10 cellular contexts compared by ENCODE assay signal in the genomic region with DNA sequence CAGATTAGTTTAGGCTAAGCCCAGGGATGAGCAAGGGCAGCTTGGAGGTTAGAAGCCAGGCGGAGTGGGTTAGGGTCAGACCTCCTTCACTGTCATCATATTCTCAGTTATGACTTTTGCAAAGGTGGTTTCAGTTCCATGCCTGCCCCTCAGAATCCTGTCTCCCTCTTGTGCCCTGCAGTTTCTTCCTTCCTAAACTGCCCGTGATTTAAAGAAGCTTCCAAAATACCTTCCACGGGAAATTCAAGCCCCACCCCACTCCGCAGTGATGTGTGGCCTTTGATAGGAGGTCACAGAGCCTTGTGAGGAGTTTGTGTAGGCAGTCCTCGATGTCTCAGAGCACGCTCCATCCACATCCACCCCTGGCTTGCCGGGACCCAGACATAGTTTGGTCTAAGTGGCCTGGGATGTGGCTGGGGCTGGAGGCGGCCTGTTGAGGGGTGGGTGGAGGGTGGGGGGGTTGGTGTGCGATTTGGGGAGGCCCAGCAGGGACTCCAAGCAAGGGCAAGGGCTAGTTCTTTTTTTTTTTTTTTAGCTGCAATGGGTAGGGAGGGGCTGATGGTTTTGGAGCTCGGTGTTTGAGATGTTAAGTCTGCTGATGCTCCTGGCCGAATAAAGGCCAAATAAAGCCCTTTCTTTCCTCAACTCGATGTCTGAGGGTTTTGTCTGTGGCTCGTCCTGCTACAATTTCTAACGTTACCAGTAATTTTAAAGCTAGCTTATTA. TPM values are rescaled to one million over a fixed set of nuclear protein-coding genes. Genes with fewer than 3 reads are reported as not detected.
DNase-seq lines count a peak whose midpoint lies in the region; ATAC-seq and TF ChIP-seq lines count a peak whose summit lies in the region.
"Had no signal": no experiment of that assay in that cellular context is flagged by ENCODE, and none has a peak within 500 bp of the region (broad histone marks: within the 10 kb centered on the region; RNA-seq: fewer than 3 reads in every experiment).

No MANE protein-coding gene starts in this region.

- H3K9me3 Mint-ChIP-seq in CD4-positive, alpha-beta memory T cell = peaks cover 0 to 7% (median 0%) of the 10 kb centered on the region in 8 donors
- H3K9me3 Mint-ChIP-seq in osteocyte (ENCODE audit: unreplicated experiment) = no peaks in the 10 kb centered on the region

- H3K27me3 ChIP-seq in CD4-positive, alpha-beta memory T cell (ENCODE audit: insufficient read depth, low read length) = no peaks in the 10 kb centered on the region
- no peaks in the 10 kb centered on the region for H3K27me3 ChIP-seq in esophagus (ENCODE audit: control insufficient read depth in 1 of 2, insufficient read depth in 2 of 2, low read length in 2 of 2)

- no peaks in the 10 kb centered on the region for H3K27me3 Mint-ChIP-seq in CD4-positive, alpha-beta memory T cell
- peaks cover 3% of the 10 kb centered on the region for H3K27me3 Mint-ChIP-seq in osteocyte (ENCODE audit: unreplicated experiment)

- WGBS in esophagus, 2 donors = 48 to 52% methylated on average over 14 of the region's 14 CpGs

- intact Hi-C loops in CD4-positive, alpha-beta memory T cell (cut with micrococcal nuclease) = loop anchor here (2.0 kb wide), 1 partner anchor 31 kb away; no protein-coding TSS in a partner anchor

- POLR2A ChIA-PET in CD4-positive, alpha-beta memory T cell (lab: Charles Lee; ENCODE audit: partially characterized antibody) = interaction anchor here (0.6 to 7.2 kb wide), 15 partner anchors 10 to 105 kb away, joined by 3 to 66 read pairs (median 4); a partner anchor contains a TSS
- POLR2A ChIA-PET in RWPE1 (lab: Yijun Ruan, JAX; ENCODE audit: low non-redundant PET) = no interaction called here

- peak overlapping the region; percentile 92 to 99 (median 98) for H3K4me3 Mint-ChIP-seq in CD4-positive, alpha-beta memory T cell
- H3K4me3 Mint-ChIP-seq in osteocyte (ENCODE audit: unreplicated experiment) = peak overlapping the region; percentile 65

- ATAC-seq in GM18858 (IDR thresholded peaks at IDR 0.05; ENCODE audit: unreplicated experiment) (no peak), HG03439 (IDR thresholded peaks at IDR 0.05; ENCODE audit: unreplicated experiment) (no peak), GM19328 (IDR thresholded peaks at IDR 0.05; ENCODE audit: unreplicated experiment) (no peak)

- H3K27ac ChIP-seq in CD4-positive, alpha-beta memory T cell (ENCODE audit: low read depth, low read length) = peak overlapping the region; percentile 76
- H3K27ac ChIP-seq in RWPE1 = peak overlapping the region; percentile 64
- peak overlapping the region; percentile 62 to 72 for H3K27ac ChIP-seq in esophagus (ENCODE audit: low read depth in 2 of 2, low read length in 1 of 2)

- DNase-seq in CD4-positive, alpha-beta memory T cell = peak in 1 of 5 donors; percentile 16
- DNase-seq in RWPE1 (ENCODE audit: low spot score) (no peak), osteocyte (ENCODE audit: extremely low spot score, unreplicated experiment) (no peak), NCI-H2081 treated with DMSO at 0.1 percent for 48 hours (lab: John Stamatoyannopoulos, UW) (no peak)
- DNase-seq: nucleus accumbens had no signal

- H3K4me1 Mint-ChIP-seq in CD4-positive, alpha-beta memory T cell = peaks cover 28 to 63% (median 37%) of the 10 kb centered on the region in 4 donors
- peaks cover 56% of the 10 kb centered on the region for H3K4me1 Mint-ChIP-seq in osteocyte (ENCODE audit: unreplicated experiment)

- H3K4me1 ChIP-seq in CD4-positive, alpha-beta memory T cell (ENCODE audit: insufficient read depth, low read length) = peaks cover 38% of the 10 kb centered on the region
- H3K4me1 ChIP-seq in esophagus (ENCODE audit: control insufficient read depth in 2 of 2, insufficient read depth in 2 of 2, low read length in 1 of 2) = peaks cover 0 to 12% of the 10 kb centered on the region in 2 donors

- peak overlapping the region; percentile 94 to 100 (median 98) for H3K27ac Mint-ChIP-seq in CD4-positive, alpha-beta memory T cell
- H3K27ac Mint-ChIP-seq in osteocyte (ENCODE audit: unreplicated experiment) = peak overlapping the region; percentile 80

- CTCF ChIA-PET in CD4-positive, alpha-beta memory T cell (lab: Charles Lee; ENCODE audit: partially characterized antibody) = interaction anchor here (0.7 to 2.7 kb wide), 9 partner anchors 15 to 136 kb away, joined by 3 to 19 read pairs (median 4); no protein-coding TSS in a partner anchor
- CTCF ChIA-PET in RWPE1 (lab: Yijun Ruan, JAX) = interaction anchor here (0.6 to 1.1 kb wide), 4 partner anchors 45 to 1253 kb away, joined by 3 read pairs; no protein-coding TSS in a partner anchor

- H3K36me3 ChIP-seq in CD4-positive, alpha-beta memory T cell (ENCODE audit: insufficient read depth, low read length) = peaks cover 8% of the 10 kb centered on the region
- H3K36me3 ChIP-seq in esophagus (ENCODE audit: control insufficient read depth in 2 of 2, insufficient read depth in 2 of 2, low read length in 1 of 2) = no peaks in the 10 kb centered on the region

- H3K4me3 ChIP-seq in CD4-positive, alpha-beta memory T cell (ENCODE audit: low read length in 2 of 2) = peak overlapping the region; percentile 59 to 91
- no peak overlapping the region for H3K4me3 ChIP-seq in esophagus (ENCODE audit: low read depth in 1 of 2, low read length in 2 of 2)

- H3K36me3 Mint-ChIP-seq in CD4-positive, alpha-beta memory T cell = peaks cover 31 to 50% of the 10 kb centered on the region in 2 donors
- H3K36me3 Mint-ChIP-seq in osteocyte (ENCODE audit: unreplicated experiment) = peaks cover 12% of the 10 kb centered on the region

- no peaks in the 10 kb centered on the region for H3K9me3 ChIP-seq in CD4-positive, alpha-beta memory T cell (ENCODE audit: control insufficient read depth in 1 of 2, low read length in 2 of 2)
- no peaks in the 10 kb centered on the region for H3K9me3 ChIP-seq in esophagus (ENCODE audit: control insufficient read depth in 2 of 2, insufficient read depth in 1 of 2, low read depth in 1 of 2, low read length in 1 of 2)

- TF ChIP-seq CTCF in RWPE1 (conservative IDR thresholded peaks at IDR 0.05; ENCODE audit: low read depth) (no peak), osteocyte (IDR thresholded peaks at IDR 0.05) (no peak)

RNA-seq across cellular contexts. Expression of a gene that starts 1.6 kb away (rescaled TPM):
- total RNA-seq in CD4-positive, alpha-beta memory T cell = 100 to 1,000 TPM; 119 to 121 TPM
- polyA plus RNA-seq in CD4-positive, alpha-beta memory T cell = 1,000 to 10,000 TPM; 2,073 to 2,173 TPM
- 100 to 1,000 TPM in 1 of 2 donors, 10 to 100 TPM in 1; 48.2 to 112 TPM for polyA plus RNA-seq in esophagus
- 352 and 355 TPM in 2 replicates for total RNA-seq in osteocyte

RNA-seq across cellular contexts. Expression of a gene that starts 4.6 kb away (rescaled TPM):
- 100 to 1,000 TPM; 202 to 203 TPM for total RNA-seq in CD4-positive, alpha-beta memory T cell
- polyA plus RNA-seq in CD4-positive, alpha-beta memory T cell = 1,000 to 10,000 TPM; 2,491 to 3,716 TPM
- 100 to 1,000 TPM in 1 of 2 donors, 10 to 100 TPM in 1; 72.3 to 165 TPM for polyA plus RNA-seq in esophagus
- 671 and 698 TPM in 2 replicates for total RNA-seq in osteocyte

RNA-seq across cellular contexts. Expression of a gene that starts 8.4 kb away (rescaled TPM):
- total RNA-seq in CD4-positive, alpha-beta memory T cell = 1 to 10 TPM; 6.2 to 7.2 TPM
- polyA plus RNA-seq in CD4-positive, alpha-beta memory T cell = 100 to 1,000 TPM in 1 of 2 donors, 1 to 10 TPM in 1; 9.1 to 108 TPM
- polyA plus RNA-seq in esophagus = 100 to 1,000 TPM; 243 to 450 TPM
- 1,725 and 1,814 TPM in 2 replicates for total RNA-seq in osteocyte

RNA-seq across cellular contexts. Expression of a gene that starts 12.9 kb away (rescaled TPM):
- total RNA-seq in CD4-positive, alpha-beta memory T cell = not detected
- not detected for polyA plus RNA-seq in CD4-positive, alpha-beta memory T cell
- not detected for polyA plus RNA-seq in esophagus
- not detected in 2 replicates for total RNA-seq in osteocyte
- total RNA-seq: bronchial epithelial cell had no signal

RNA-seq across cellular contexts. Expression of a gene that starts 23.3 kb away (rescaled TPM):
- total RNA-seq in CD4-positive, alpha-beta memory T cell = 100 to 1,000 TPM; 304 TPM
- 1 to 10 TPM; 3.0 to 5.6 TPM for polyA plus RNA-seq in CD4-positive, alpha-beta memory T cell
- polyA plus RNA-seq in esophagus = 10 to 100 TPM; 10.3 to 38.9 TPM
- 39.9 and 43.4 TPM in 2 replicates for total RNA-seq in osteocyte

Comparison
In these comparisons a context has a peak if more than half of its experiments do, and no peak if none do; other contexts are left out.
1. H3K4me3 ChIP-seq: peak in CD4-positive, alpha-beta memory T cell (2 of 2); none in esophagus (0 of 2).
2. RNA of a gene that starts 8.4 kb away (total RNA-seq): 1,725 to 1,814 TPM in osteocyte; 6.2 to 7.2 TPM in CD4-positive, alpha-beta memory T cell; every median in the first group is over 100 times any median in the second.
3. Peak in every context shown above with its lines, with median percentiles within 50 percentile points of each other: H3K27ac ChIP-seq.